Comparison of ENCODE assay signal across 8 cellular contexts in the genomic region with DNA sequence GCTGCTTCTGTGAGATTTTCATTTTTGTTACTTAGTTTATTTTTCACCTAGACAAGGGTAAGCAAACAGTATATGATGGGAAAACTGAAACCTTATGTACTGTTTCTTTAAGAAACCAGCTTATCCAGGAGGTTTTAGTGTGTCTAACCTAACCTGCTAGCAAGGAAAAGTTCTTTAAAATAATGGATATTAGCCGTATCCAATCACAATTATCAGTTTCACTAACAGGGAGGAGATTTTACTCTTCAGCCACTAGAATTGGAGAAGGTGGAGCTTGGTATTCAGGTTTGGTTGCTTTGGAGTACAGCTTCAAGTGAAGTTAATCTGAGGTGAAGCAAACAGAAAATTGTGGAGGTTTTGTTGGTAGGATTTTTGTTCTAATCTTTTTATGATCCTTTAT. TPM values are rescaled to one million over a fixed set of nuclear protein-coding genes. Genes with fewer than 3 reads are reported as not detected.
A peak's percentile ranks its signal among the peaks of the same experiment; 100 is the strongest.
DNase-seq lines count a peak whose midpoint lies in the region; ATAC-seq, FAIRE-seq and TF ChIP-seq lines count a peak whose summit lies in the region.

No MANE protein-coding gene starts in this region.

- peaks cover 77% of the 10 kb centered on the region for H3K4me1 Mint-ChIP-seq in stimulated activated naive CD8-positive, alpha-beta T cell treated with anti-CD3 and anti-CD28 coated beads, Interleukin-15, Interleukin-2, amounts not matched to agents 100 ng/mL and 50 ng/mL, for 24 hours (ENCODE audit: low read depth)

- FAIRE-seq in RCC 7860 (lab: Jason Lieb, UNC): peak; percentile 97

- ATAC-seq in activated CD4-positive, CD25-positive, alpha-beta regulatory T cell treated with anti-CD3 and anti-CD28 coated beads, Interleukin-2, amount 50 U/mL, for 24 hours: peak; percentile 95 to 97

- H3K36me3 ChIP-seq in Loucy (ENCODE audit: insufficient read depth, low read length) (no peaks in the 10 kb centered on the region), kidney epithelial cell (ENCODE audit: control insufficient read depth, insufficient read depth, low read length) (no peaks in the 10 kb centered on the region)

- H3K27ac Mint-ChIP-seq in stimulated activated naive CD8-positive, alpha-beta T cell treated with anti-CD3 and anti-CD28 coated beads, Interleukin-15, Interleukin-2, amounts not matched to agents 100 ng/mL and 50 ng/mL, for 24 hours: peak overlapping the region; percentile 47

- H3K9me2 ChIP-seq in Loucy (replicated peaks; ENCODE audit: low read depth, low read length): no peaks in the 10 kb centered on the region

- peak overlapping the region; percentile 68 for H3K9ac ChIP-seq in Loucy (ENCODE audit: low read depth, low read length, poor library complexity, severe bottlenecking)

- H3K36me3 Mint-ChIP-seq in stimulated activated naive CD8-positive, alpha-beta T cell treated with anti-CD3 and anti-CD28 coated beads, Interleukin-15, Interleukin-2, amounts not matched to agents 100 ng/mL and 50 ng/mL, for 24 hours (ENCODE audit: low read depth): peaks cover 12% of the 10 kb centered on the region

- TF ChIP-seq CTCF in Loucy (conservative IDR thresholded peaks at IDR 0.05; ENCODE audit: low read length) (no peak), kidney epithelial cell (IDR thresholded peaks at IDR 0.05; ENCODE audit: insufficient read depth, low read length, poor library complexity, severe bottlenecking) (no peak)

- H3K9me3 Mint-ChIP-seq in stimulated activated naive CD8-positive, alpha-beta T cell treated with anti-CD3 and anti-CD28 coated beads, Interleukin-15, Interleukin-2, amounts not matched to agents 100 ng/mL and 50 ng/mL, for 24 hours: no peaks in the 10 kb centered on the region

- no peaks in the 10 kb centered on the region for H3F3A ChIP-seq in Loucy (ENCODE audit: low read depth)

- H4K20me1 ChIP-seq in Loucy (ENCODE audit: insufficient read depth, low read length, poor library complexity, severe bottlenecking): peaks cover 84% of the 10 kb centered on the region

- H3K4me1 ChIP-seq in Loucy (ENCODE audit: insufficient read depth, low read length, poor library complexity, severe bottlenecking): peaks cover 54% of the 10 kb centered on the region

- no peak for DNase-seq in activated CD4-positive, CD25-positive, alpha-beta regulatory T cell (lab: John Stamatoyannopoulos, UW)
- peak; percentile 90 for DNase-seq in HCEC 1CT
- DNase-seq in RCC 7860 (ENCODE audit: low spot score): peak; percentile 90
- DNase-seq in cerebellum (ENCODE audit: low spot score): peak; percentile 89
- DNase-seq in kidney epithelial cell (ENCODE audit: low read depth): peak; percentile 96

- H2AFZ ChIP-seq in Loucy (ENCODE audit: low read length): no peak overlapping the region; the same call in 1 of the 2 replicates

- H3K4me3 ChIP-seq in Loucy (ENCODE audit: low read length, poor library complexity, severe bottlenecking) (peak overlapping the region; percentile 76), kidney epithelial cell (ENCODE audit: low read depth, low read length) (peak overlapping the region; percentile 56)

- peak overlapping the region; percentile 77 for H3K4me2 ChIP-seq in Loucy (ENCODE audit: low read depth, low read length, poor library complexity, severe bottlenecking)

- no peaks in the 10 kb centered on the region for H3K27me3 Mint-ChIP-seq in stimulated activated naive CD8-positive, alpha-beta T cell treated with anti-CD3 and anti-CD28 coated beads, Interleukin-15, Interleukin-2, amounts not matched to agents 100 ng/mL and 50 ng/mL, for 24 hours

- H3K4me3 Mint-ChIP-seq in stimulated activated naive CD8-positive, alpha-beta T cell treated with anti-CD3 and anti-CD28 coated beads, Interleukin-15, Interleukin-2, amounts not matched to agents 100 ng/mL and 50 ng/mL, for 24 hours: peak overlapping the region; percentile 88

- peaks cover 94% of the 10 kb centered on the region for H3K79me2 ChIP-seq in Loucy (ENCODE audit: insufficient read depth, low read length)

- H3K9me3 ChIP-seq in Loucy (ENCODE audit: insufficient read depth, low read depth, low read length): no peaks in the 10 kb centered on the region

- H3K27me3 ChIP-seq in Loucy (ENCODE audit: insufficient read depth, low read length, poor library complexity, severe bottlenecking) (no peaks in the 10 kb centered on the region), kidney epithelial cell (ENCODE audit: control insufficient read depth, insufficient read depth, low read length) (no peaks in the 10 kb centered on the region)

RNA-seq across cellular contexts. Expression of a gene that starts 12.8 kb away (rescaled TPM):
- total RNA-seq in cerebellum (190 TPM), kidney epithelial cell (88.7 and 114 TPM in 2 replicates)

Comparison
In these comparisons a context has a peak if more than half of its experiments do, and no peak if none do; other contexts are left out.
1. DNase-seq: peak in HCEC 1CT (single experiment), RCC 7860 (single experiment), cerebellum (single experiment) and kidney epithelial cell (single experiment); none in activated CD4-positive, CD25-positive, alpha-beta regulatory T cell (0 of 4).